ENCODE assay signal across 16 cellular contexts in genomic region chr3:130709671-130710070, GRCh38.
"Had no signal": no experiment of that assay in that cellular context is flagged by ENCODE, and none has a peak within 500 bp of the region (broad histone marks: within the 10 kb centered on the region; RNA-seq: fewer than 3 reads in every experiment).

No MANE protein-coding gene starts in this region.

- H3K4me3 Mint-ChIP-seq: activated CD8-positive, alpha-beta memory T cell treated with anti-CD3 and anti-CD28 coated beads, Interleukin-2, amount 10 ng/mL, durations not matched to agents 7 days and 5 days; activated naive CD4-positive, alpha-beta T cell treated with anti-CD3 and anti-CD28 coated beads, Interleukin-2, amount 50 U/mL, for 24 hours; brain; nephron; stimulated activated naive CD8-positive, alpha-beta T cell treated with anti-CD3 and anti-CD28 coated beads, Interleukin-15, amount 100 ng/mL, for 72 hours had no signal

- H3K9me3 Mint-ChIP-seq: activated naive CD4-positive, alpha-beta T cell treated with anti-CD3 and anti-CD28 coated beads, Interleukin-2, amount 50 U/mL, for 24 hours; brain; nephron; stimulated activated naive CD8-positive, alpha-beta T cell treated with anti-CD3 and anti-CD28 coated beads, Interleukin-15, amount 100 ng/mL, for 72 hours had no signal

- ATAC-seq: activated CD8-positive, alpha-beta memory T cell treated with anti-CD3 and anti-CD28 coated beads, Interleukin-2, amount 10 ng/mL, durations not matched to agents 7 days and 5 days; stimulated activated naive CD8-positive, alpha-beta T cell treated with anti-CD3 and anti-CD28 coated beads, Interleukin-15, amount 100 ng/mL, for 72 hours had no signal

- DNase-seq: activated CD4-positive, alpha-beta T cell treated with anti-CD3 and anti-CD28 coated beads, Interleukin-2, amount 50 U/mL, for 48 hours; activated CD8-positive, alpha-beta memory T cell treated with anti-CD3 and anti-CD28 coated beads, Interleukin-2, amount 10 ng/mL, durations not matched to agents 7 days and 5 days; activated effector memory CD4-positive, alpha-beta T cell treated with anti-CD3 and anti-CD28 coated beads, Interleukin-2, amount 50 U/mL, for 16 hours; activated T-cell treated with anti-CD3 and anti-CD28 coated beads, Interleukin-2, amount 50 U/mL, for 1 hour; amniotic stem cell; effector CD8-positive, alpha-beta T cell; hippocampal formation; kidney; right lobe of liver; stimulated activated naive CD8-positive, alpha-beta T cell treated with anti-CD3 and anti-CD28 coated beads, Interleukin-15, amount 100 ng/mL, for 72 hours; testis had no signal

- H3K4me1 ChIP-seq: testis had no signal

- H3K27me3 ChIP-seq: right lobe of liver, testis had no signal

- H3K27ac ChIP-seq: testis had no signal

- H3K9me3 ChIP-seq: right lobe of liver, testis had no signal

- H3K27me3 Mint-ChIP-seq: activated CD8-positive, alpha-beta memory T cell treated with anti-CD3 and anti-CD28 coated beads, Interleukin-2, amount 10 ng/mL, durations not matched to agents 7 days and 5 days; activated naive CD4-positive, alpha-beta T cell treated with anti-CD3 and anti-CD28 coated beads, Interleukin-2, amount 50 U/mL, for 24 hours; brain; progenitor cell of endocrine pancreas; stimulated activated naive CD8-positive, alpha-beta T cell treated with anti-CD3 and anti-CD28 coated beads, Interleukin-15, amount 100 ng/mL, for 72 hours had no signal

- FAIRE-seq: endothelial cell of umbilical vein had no signal

- H3K27ac Mint-ChIP-seq: activated CD8-positive, alpha-beta memory T cell treated with anti-CD3 and anti-CD28 coated beads, Interleukin-2, amount 10 ng/mL, durations not matched to agents 7 days and 5 days; activated naive CD4-positive, alpha-beta T cell treated with anti-CD3 and anti-CD28 coated beads, Interleukin-2, amount 50 U/mL, for 24 hours; nephron; progenitor cell of endocrine pancreas; stimulated activated naive CD8-positive, alpha-beta T cell treated with anti-CD3 and anti-CD28 coated beads, Interleukin-15, amount 100 ng/mL, for 72 hours had no signal

- H3K4me1 Mint-ChIP-seq: activated CD8-positive, alpha-beta memory T cell treated with anti-CD3 and anti-CD28 coated beads, Interleukin-2, amount 10 ng/mL, durations not matched to agents 7 days and 5 days; activated naive CD4-positive, alpha-beta T cell treated with anti-CD3 and anti-CD28 coated beads, Interleukin-2, amount 50 U/mL, for 24 hours; brain; nephron had no signal

- H3K4me3 ChIP-seq: right lobe of liver, testis had no signal
